In genomic region chr3:2071531-2071930, GRCh38 we compare ENCODE assay signal across 10 cellular contexts. TPM values are rescaled to one million over a fixed set of nuclear protein-coding genes. Genes with fewer than 3 reads are reported as not detected.
"Had no signal": no experiment of that assay in that cellular context is flagged by ENCODE, and none has a peak within 500 bp of the region (broad histone marks: within the 10 kb centered on the region; RNA-seq: fewer than 3 reads in every experiment).

No MANE protein-coding gene starts in this region.

- DNase-seq: IMR-90, KBM-7, KG1 had no signal

- H3K4me3 ChIP-seq: K562 had no signal

- ATAC-seq: HepG2, K562 had no signal

- FAIRE-seq: HepG2, HTR-8/SVneo, K562 had no signal

- H3K4me2 ChIP-seq: KMS-11 had no signal

- H3K27ac ChIP-seq: HL-60, KMS-11 had no signal

- H3K9ac ChIP-seq: KMS-11 had no signal

RNA-seq across cellular contexts. Expression of gene CNTN4, which starts 27.1 kb away (rescaled TPM):
- total RNA-seq: HT-29, HT1080, K562 had no signal
